1 cellular context compared by ENCODE assay signal in genomic region chr1:206744683-206745082, GRCh38.
TF ChIP-seq lines count a peak whose summit lies in the region.

No MANE protein-coding gene starts in this region.

TF ChIP-seq in HepG2, 621 proteins besides CTCF, POLR2A, EP300 and RAD21:
- TF ChIP-seq, protein P1, sequence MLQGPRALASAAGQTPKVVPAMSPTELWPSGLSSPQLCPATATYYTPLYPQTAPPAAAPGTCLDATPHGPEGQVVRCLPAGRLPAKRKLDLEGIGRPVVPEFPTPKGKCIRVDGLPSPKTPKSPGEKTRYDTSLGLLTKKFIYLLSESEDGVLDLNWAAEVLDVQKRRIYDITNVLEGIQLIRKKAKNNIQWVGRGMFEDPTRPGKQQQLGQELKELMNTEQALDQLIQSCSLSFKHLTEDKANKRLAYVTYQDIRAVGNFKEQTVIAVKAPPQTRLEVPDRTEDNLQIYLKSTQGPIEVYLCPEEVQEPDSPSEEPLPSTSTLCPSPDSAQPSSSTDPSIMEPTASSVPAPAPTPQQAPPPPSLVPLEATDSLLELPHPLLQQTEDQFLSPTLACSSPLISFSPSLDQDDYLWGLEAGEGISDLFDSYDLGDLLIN (CRISPR knock-in tag; IDR thresholded peaks at IDR 0.05; ENCODE audit: borderline replicate concordance), result no peak
- TF ChIP-seq GATAD1 (CRISPR knock-in tag; IDR thresholded peaks at IDR 0.05) (no peak), ZNF275 (CRISPR knock-in tag; IDR thresholded peaks at IDR 0.05; ENCODE audit: borderline replicate concordance) (no peak), CBX1 (IDR thresholded peaks at IDR 0.05; ENCODE audit: low read depth) (no peak), MED8 (CRISPR knock-in tag; IDR thresholded peaks at IDR 0.05; ENCODE audit: insufficient replicate concordance) (no peak), ZNF414 (CRISPR knock-in tag; IDR thresholded peaks at IDR 0.05) (no peak), TAF1 (CRISPR knock-in tag; IDR thresholded peaks at IDR 0.05) (no peak), MXD4 (CRISPR knock-in tag; IDR thresholded peaks at IDR 0.05) (no peak), ZNF773 (CRISPR knock-in tag; IDR thresholded peaks at IDR 0.05; ENCODE audit: borderline replicate concordance) (no peak), ZSCAN12 (CRISPR knock-in tag; IDR thresholded peaks at IDR 0.05) (no peak), PRPF4 (IDR thresholded peaks at IDR 0.05; ENCODE audit: low read depth, low read length, poor library complexity, severe bottlenecking) (no peak)
- TF ChIP-seq, protein P2, sequence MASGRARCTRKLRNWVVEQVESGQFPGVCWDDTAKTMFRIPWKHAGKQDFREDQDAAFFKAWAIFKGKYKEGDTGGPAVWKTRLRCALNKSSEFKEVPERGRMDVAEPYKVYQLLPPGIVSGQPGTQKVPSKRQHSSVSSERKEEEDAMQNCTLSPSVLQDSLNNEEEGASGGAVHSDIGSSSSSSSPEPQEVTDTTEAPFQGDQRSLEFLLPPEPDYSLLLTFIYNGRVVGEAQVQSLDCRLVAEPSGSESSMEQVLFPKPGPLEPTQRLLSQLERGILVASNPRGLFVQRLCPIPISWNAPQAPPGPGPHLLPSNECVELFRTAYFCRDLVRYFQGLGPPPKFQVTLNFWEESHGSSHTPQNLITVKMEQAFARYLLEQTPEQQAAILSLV (CRISPR knock-in tag; IDR thresholded peaks at IDR 0.05; ENCODE audit: borderline replicate concordance), result no peak
